1 cellular context compared by ENCODE assay signal in the genomic region with DNA sequence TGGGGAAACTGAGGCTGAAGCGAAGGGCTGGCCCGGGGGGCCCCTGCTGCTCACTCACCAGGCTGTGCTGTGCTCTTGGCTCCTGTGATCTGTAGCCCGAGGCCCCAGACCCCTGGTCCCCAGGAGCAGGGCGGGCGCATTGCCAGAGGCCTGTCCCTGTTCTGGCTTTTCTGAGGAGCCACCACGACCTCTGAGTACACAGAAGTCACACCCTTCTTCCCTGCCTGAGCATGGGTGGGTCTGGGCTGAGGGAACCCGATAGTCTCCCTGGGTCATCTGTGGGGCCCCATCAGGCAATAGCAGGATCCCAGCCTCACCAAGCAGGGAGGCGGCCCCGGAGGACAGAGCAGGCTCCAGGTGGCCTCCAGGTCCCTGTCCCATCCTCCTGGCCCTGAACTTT.
TF ChIP-seq lines count a peak whose summit lies in the region.

No MANE protein-coding gene starts in this region.

TF ChIP-seq in HEK293, 187 proteins besides CTCF, POLR2A, EP300 and RAD21 (continued from another document):
- TF ChIP-seq, protein P1, sequence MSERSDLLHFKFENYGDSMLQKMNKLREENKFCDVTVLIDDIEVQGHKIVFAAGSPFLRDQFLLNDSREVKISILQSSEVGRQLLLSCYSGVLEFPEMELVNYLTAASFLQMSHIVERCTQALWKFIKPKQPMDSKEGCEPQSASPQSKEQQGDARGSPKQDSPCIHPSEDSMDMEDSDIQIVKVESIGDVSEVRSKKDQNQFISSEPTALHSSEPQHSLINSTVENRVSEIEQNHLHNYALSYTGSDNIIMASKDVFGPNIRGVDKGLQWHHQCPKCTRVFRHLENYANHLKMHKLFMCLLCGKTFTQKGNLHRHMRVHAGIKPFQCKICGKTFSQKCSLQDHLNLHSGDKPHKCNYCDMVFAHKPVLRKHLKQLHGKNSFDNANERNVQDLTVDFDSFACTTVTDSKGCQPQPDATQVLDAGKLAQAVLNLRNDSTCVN (tag by site-specific recombination; optimal IDR thresholded peaks at IDR 0.05), result no peak
- TF ChIP-seq GLIS1 (tag by site-specific recombination; IDR thresholded peaks at IDR 0.05) (peak; percentile 75), KLF1 (tag by site-specific recombination; IDR thresholded peaks at IDR 0.05) (peak; percentile 70), ZNF549 (tag by site-specific recombination; IDR thresholded peaks at IDR 0.05) (no peak), ZNF510 (tag by site-specific recombination; IDR thresholded peaks at IDR 0.05; ENCODE audit: insufficient replicate concordance) (no peak), ZNF133 (tag by site-specific recombination; IDR thresholded peaks at IDR 0.05) (no peak), ZNF664 (tag by site-specific recombination; IDR thresholded peaks at IDR 0.05) (no peak)
